Comparison of ENCODE assay signal across 24 cellular contexts in genomic region chr7:112290065-112290464, GRCh38.
A peak's percentile ranks its signal among the peaks of the same experiment; 100 is the strongest.
DNase-seq lines count a peak whose midpoint lies in the region; ATAC-seq and TF ChIP-seq lines count a peak whose summit lies in the region.
"Had no signal": no experiment of that assay in that cellular context is flagged by ENCODE, and none has a peak within 500 bp of the region (broad histone marks: within the 10 kb centered on the region; RNA-seq: fewer than 3 reads in every experiment).

No MANE protein-coding gene starts in this region.

- H3K4me3 Mint-ChIP-seq in activated naive CD8-positive, alpha-beta T cell treated with anti-CD3 and anti-CD28 coated beads for 36 hours, result no peak overlapping the region
- H3K4me3 Mint-ChIP-seq: activated CD4-positive, alpha-beta T cell treated with anti-CD3 and anti-CD28 coated beads for 36 hours; CD14-positive monocyte; neural crest cell; type B pancreatic cell had no signal

- H3K27ac Mint-ChIP-seq in activated naive CD8-positive, alpha-beta T cell treated with anti-CD3 and anti-CD28 coated beads for 36 hours, result no peak overlapping the region
- H3K27ac Mint-ChIP-seq: activated CD4-positive, alpha-beta T cell treated with anti-CD3 and anti-CD28 coated beads for 36 hours; type B pancreatic cell had no signal

- no peak for TF ChIP-seq POLR2A in GM18505 (IDR thresholded peaks at IDR 0.05; ENCODE audit: borderline replicate concordance, extremely low read depth, insufficient read depth, insufficient read length)

- DNase-seq in A172 (ENCODE audit: low spot score) (peak; percentile 33), HS-5 (ENCODE audit: low read depth) (peak; percentile 5), astrocyte of the spinal cord (ENCODE audit: low read depth, low spot score) (peak; percentile 37), glomerular visceral epithelial cell (ENCODE audit: extremely low spot score) (peak; percentile 9), nucleus accumbens (lab: John Stamatoyannopoulos, UW) (no peak)
- no peak for DNase-seq in activated CD4-positive, alpha-beta T cell treated with anti-CD3 and anti-CD28 coated beads for 1 hour
- no peak for DNase-seq in activated naive CD8-positive, alpha-beta T cell treated with anti-CD3 and anti-CD28 coated beads for 36 hours
- DNase-seq: 8988T; activated CD4-positive, alpha-beta T cell treated with anti-CD3 and anti-CD28 coated beads for 36 hours; activated effector memory CD4-positive, alpha-beta T cell treated with anti-CD3 and anti-CD28 coated beads, Interleukin-2, amount 50 U/mL, for 16 hours; colonic mucosa; DMS53; kidney; midbrain; NCI-H1048; NCI-H2029 treated with DMSO at 0.1 percent for 48 hours; NCI-H510A; retina; stimulated activated naive CD8-positive, alpha-beta T cell treated with anti-CD3 and anti-CD28 coated beads, Interleukin-15, Interleukin-2, amounts not matched to agents 100 U/mL and 50 U/mL, for 24 hours; T-helper 9 cell had no signal

- TF ChIP-seq CTCF in astrocyte of the spinal cord (IDR thresholded peaks at IDR 0.05; ENCODE audit: low read depth, low read length), result no peak

- ATAC-seq in GM18505 (IDR thresholded peaks at IDR 0.05; ENCODE audit: unreplicated experiment), result no peak
- ATAC-seq: activated CD4-positive, alpha-beta T cell treated with anti-CD3 and anti-CD28 coated beads for 36 hours; stimulated activated naive CD8-positive, alpha-beta T cell treated with anti-CD3 and anti-CD28 coated beads, Interleukin-15, Interleukin-2, amounts not matched to agents 100 U/mL and 50 U/mL, for 24 hours had no signal

- H3K36me3 Mint-ChIP-seq in activated naive CD8-positive, alpha-beta T cell treated with anti-CD3 and anti-CD28 coated beads for 36 hours, result peaks cover 23% of the 10 kb centered on the region

- H3K4me3 ChIP-seq in astrocyte of the spinal cord (ENCODE audit: low read depth, low read length), result no peak overlapping the region
- H3K4me3 ChIP-seq: colonic mucosa had no signal

- in situ Hi-C loops in astrocyte of the spinal cord (cut with HindIII; ENCODE audit: low sequenced_read_pairs), result no loop called here

- no peaks in the 10 kb centered on the region for H3K27me3 Mint-ChIP-seq in activated naive CD8-positive, alpha-beta T cell treated with anti-CD3 and anti-CD28 coated beads for 36 hours
- H3K27me3 Mint-ChIP-seq: activated CD4-positive, alpha-beta T cell treated with anti-CD3 and anti-CD28 coated beads for 36 hours; type B pancreatic cell had no signal

- no peaks in the 10 kb centered on the region for H3K9me3 Mint-ChIP-seq in activated naive CD8-positive, alpha-beta T cell treated with anti-CD3 and anti-CD28 coated beads for 36 hours
- H3K9me3 Mint-ChIP-seq: CD14-positive monocyte, neural crest cell, type B pancreatic cell had no signal

- peaks cover 11% of the 10 kb centered on the region for H3K4me1 Mint-ChIP-seq in activated naive CD8-positive, alpha-beta T cell treated with anti-CD3 and anti-CD28 coated beads for 36 hours
- H3K4me1 Mint-ChIP-seq: CD14-positive monocyte, neural crest cell had no signal

Comparison
In these comparisons a context has a peak if more than half of its experiments do, and no peak if none do; other contexts are left out.
1. DNase-seq: peak in A172 (single experiment), HS-5 (single experiment), astrocyte of the spinal cord (single experiment) and glomerular visceral epithelial cell (single experiment); none in activated CD4-positive, alpha-beta T cell treated with anti-CD3 and anti-CD28 coated beads for 1 hour (single experiment), activated naive CD8-positive, alpha-beta T cell treated with anti-CD3 and anti-CD28 coated beads for 36 hours (single experiment) and nucleus accumbens (0 of 56).